ENCODE assay signal across 17 cellular contexts in genomic region chr20:53020376-53020775, GRCh38. TPM values are rescaled to one million over a fixed set of nuclear protein-coding genes. Genes with fewer than 3 reads are reported as not detected.
DNase-seq lines count a peak whose midpoint lies in the region; ATAC-seq and TF ChIP-seq lines count a peak whose summit lies in the region.
"Had no signal": no experiment of that assay in that cellular context is flagged by ENCODE, and none has a peak within 500 bp of the region (broad histone marks: within the 10 kb centered on the region; RNA-seq: fewer than 3 reads in every experiment).

No MANE protein-coding gene starts in this region.

- DNase-seq in NCI-H2029 treated with DMSO at 0.1 percent for 48 hours (lab: John Stamatoyannopoulos, UW) (peak; percentile 25), NCI-H2029 (lab: John Stamatoyannopoulos, UW) (no peak), SIG-M5 treated with dmso at 0.1 percent for 504 hours (lab: John Stamatoyannopoulos, UW; ENCODE audit: unreplicated experiment) (no peak), ascending aorta (ENCODE audit: low spot score in 2 of 2) (no peak)
- no peak for DNase-seq in activated naive CD4-positive, alpha-beta T cell treated with anti-CD3 and anti-CD28 coated beads, Interleukin-2, amount 50 U/mL, for 72 hours (ENCODE audit: low spot score in 2 of 2)
- no peak for DNase-seq in activated naive CD4-positive, alpha-beta T cell treated with anti-CD3 and anti-CD28 coated beads, Interleukin-2, amount 50 U/mL, for 16 hours
- no peak for DNase-seq in activated T-helper 1 cell treated with anti-CD3 and anti-CD28 coated beads, Interleukin-12 subunit alpha, Interleukin-12 subunit beta, Interleukin-2, Interleukin-4 antibody, amounts not matched to agents 30 ng/mL and 10 ng/mL and 1 ng/mL, durations not matched to agents 14 hours and 24 hours and 36 hours (ENCODE audit: low spot score)
- DNase-seq in activated effector memory CD4-positive, alpha-beta T cell treated with Interleukin-2 at 50 U/mL for 16 hours, result no peak
- DNase-seq: AML-193; DMS79; KG1; NCI-H1417 treated with DMSO at 0.1 percent for 48 hours; NCI-H187 treated with DMSO at 0.1 percent for 48 hours; NCI-H446 treated with DMSO at 0.1 percent for 48 hours; NK-92 treated with Interleukin-12 subunit alpha and Interleukin-12 subunit beta, amount 100 ng/mL, for 24 hours had no signal

- no peaks in the 10 kb centered on the region for H3K36me3 ChIP-seq in ascending aorta

- intact Hi-C loops in activated T-helper 1 cell treated with anti-CD3 and anti-CD28 coated beads, Interleukin-12 subunit alpha, Interleukin-12 subunit beta, Interleukin-2, Interleukin-4 antibody, amounts not matched to agents 30 ng/mL and 10 ng/mL and 1 ng/mL, durations not matched to agents 14 hours and 24 hours and 36 hours (cut with micrococcal nuclease), result loop anchor here (5.0 kb wide), 2 partner anchors 197 to 613 kb away; no protein-coding TSS in a partner anchor
- intact Hi-C loops in ascending aorta (cut with DNase I), result no loop called here

- no peak overlapping the region for H3K27ac ChIP-seq in ascending aorta
- H3K27ac ChIP-seq: 22Rv1 had no signal

- ATAC-seq in activated naive CD4-positive, alpha-beta T cell treated with anti-CD3 and anti-CD28 coated beads, Interleukin-2, amount 50 U/mL, for 72 hours, result no peak
- ATAC-seq: Right ventricle myocardium inferior had no signal

- no peaks in the 10 kb centered on the region for H3K27me3 ChIP-seq in ascending aorta

- TF ChIP-seq CTCF in ascending aorta (IDR thresholded peaks at IDR 0.05), result no peak

- no peaks in the 10 kb centered on the region for H3K27me3 Mint-ChIP-seq in activated T-helper 1 cell treated with anti-CD3 and anti-CD28 coated beads, Interleukin-12 subunit alpha, Interleukin-12 subunit beta, Interleukin-2, Interleukin-4 antibody, amounts not matched to agents 30 ng/mL and 10 ng/mL and 1 ng/mL, durations not matched to agents 14 hours and 24 hours and 36 hours (ENCODE audit: insufficient read depth)

- no peak overlapping the region for H3K4me3 Mint-ChIP-seq in activated T-helper 1 cell treated with anti-CD3 and anti-CD28 coated beads, Interleukin-12 subunit alpha, Interleukin-12 subunit beta, Interleukin-2, Interleukin-4 antibody, amounts not matched to agents 30 ng/mL and 10 ng/mL and 1 ng/mL, durations not matched to agents 14 hours and 24 hours and 36 hours

- H3K4me1 Mint-ChIP-seq in activated T-helper 1 cell treated with anti-CD3 and anti-CD28 coated beads, Interleukin-12 subunit alpha, Interleukin-12 subunit beta, Interleukin-2, Interleukin-4 antibody, amounts not matched to agents 30 ng/mL and 10 ng/mL and 1 ng/mL, durations not matched to agents 14 hours and 24 hours and 36 hours (ENCODE audit: low read depth), result peaks cover 75% of the 10 kb centered on the region

- no peak overlapping the region for H3K4me3 ChIP-seq in ascending aorta

- H3K27ac Mint-ChIP-seq in activated naive CD4-positive, alpha-beta T cell treated with anti-CD3 and anti-CD28 coated beads, Interleukin-2, amount 50 U/mL, for 72 hours, result peak overlapping the region; percentile 87 to 93
- H3K27ac Mint-ChIP-seq in activated T-helper 1 cell treated with anti-CD3 and anti-CD28 coated beads, Interleukin-12 subunit alpha, Interleukin-12 subunit beta, Interleukin-2, Interleukin-4 antibody, amounts not matched to agents 30 ng/mL and 10 ng/mL and 1 ng/mL, durations not matched to agents 14 hours and 24 hours and 36 hours, result peak overlapping the region; percentile 72

- H3K4me1 ChIP-seq in ascending aorta, result no peaks in the 10 kb centered on the region

- peaks cover 9 to 76% of the 10 kb centered on the region in 2 donors for H3K36me3 Mint-ChIP-seq in activated naive CD4-positive, alpha-beta T cell treated with anti-CD3 and anti-CD28 coated beads, Interleukin-2, amount 50 U/mL, for 72 hours
- H3K36me3 Mint-ChIP-seq in activated T-helper 1 cell treated with anti-CD3 and anti-CD28 coated beads, Interleukin-12 subunit alpha, Interleukin-12 subunit beta, Interleukin-2, Interleukin-4 antibody, amounts not matched to agents 30 ng/mL and 10 ng/mL and 1 ng/mL, durations not matched to agents 14 hours and 24 hours and 36 hours (ENCODE audit: low read depth), result peaks cover 33% of the 10 kb centered on the region

- H3K9me3 ChIP-seq in ascending aorta, result no peaks in the 10 kb centered on the region

- peaks cover 6 to 11% of the 10 kb centered on the region in 2 donors for H3K9me3 Mint-ChIP-seq in activated naive CD4-positive, alpha-beta T cell treated with anti-CD3 and anti-CD28 coated beads, Interleukin-2, amount 50 U/mL, for 72 hours
- H3K9me3 Mint-ChIP-seq in activated T-helper 1 cell treated with anti-CD3 and anti-CD28 coated beads, Interleukin-12 subunit alpha, Interleukin-12 subunit beta, Interleukin-2, Interleukin-4 antibody, amounts not matched to agents 30 ng/mL and 10 ng/mL and 1 ng/mL, durations not matched to agents 14 hours and 24 hours and 36 hours, result peaks cover 25% of the 10 kb centered on the region

RNA-seq across cellular contexts. Expression of gene TSHZ2, which starts 48.2 kb away (rescaled TPM):
- 10 to 100 TPM; 31.4 to 91.0 TPM for total RNA-seq in activated naive CD4-positive, alpha-beta T cell treated with anti-CD3 and anti-CD28 coated beads, Interleukin-2, amount 50 U/mL, for 72 hours
- 26.0 and 27.5 TPM in 2 replicates for total RNA-seq in activated T-helper 1 cell treated with anti-CD3 and anti-CD28 coated beads, Interleukin-12 subunit alpha, Interleukin-12 subunit beta, Interleukin-2, Interleukin-4 antibody, amounts not matched to agents 30 ng/mL and 10 ng/mL and 1 ng/mL, durations not matched to agents 14 hours and 24 hours and 36 hours
- total RNA-seq in ascending aorta, result 51.9 TPM
